Comparison of ENCODE assay signal across 24 cellular contexts in the genomic region with DNA sequence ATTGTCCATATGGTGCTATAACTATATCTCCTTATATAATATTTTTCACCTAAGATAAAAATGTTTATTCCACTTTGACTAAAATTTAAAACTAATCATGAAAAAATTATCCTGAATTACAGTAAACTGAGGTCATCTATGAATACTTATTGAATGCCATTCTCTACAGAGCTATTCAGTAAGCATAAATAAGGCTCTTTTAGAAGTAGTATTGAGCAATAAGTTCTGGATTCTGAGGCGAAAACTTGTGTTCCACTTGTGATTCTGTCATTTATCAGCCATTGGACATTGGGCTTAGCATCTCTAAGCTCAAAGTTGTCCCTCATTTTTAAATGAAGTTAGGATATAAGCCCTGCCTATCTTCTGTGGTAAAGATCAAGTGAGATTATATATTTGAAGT.
"Had no signal": no experiment of that assay in that cellular context is flagged by ENCODE, and none has a peak within 500 bp of the region (broad histone marks: within the 10 kb centered on the region; RNA-seq: fewer than 3 reads in every experiment).

No MANE protein-coding gene starts in this region.

- H3K27me3 ChIP-seq: colonic mucosa, dorsolateral prefrontal cortex, esophagus muscularis mucosa, esophagus squamous epithelium, foreskin keratinocyte, gastrocnemius medialis, gastroesophageal sphincter, heart left ventricle, heart right ventricle had no signal

- H3K27me3 Mint-ChIP-seq: dendritic cell treated with granulocyte-macrophage colony-stimulating factor and Interleukin-4, amounts not matched to agents 40 ng/mL and 50 ng/mL, for 4 days; effector memory CD8-positive, alpha-beta T cell had no signal

- ATAC-seq: effector memory CD8-positive, alpha-beta T cell; esophagus mucosa; foreskin keratinocyte; gastrocnemius medialis; gastroesophageal sphincter; heart left ventricle; heart right ventricle had no signal

- H3K4me3 ChIP-seq: colonic mucosa, coronary artery, dorsolateral prefrontal cortex, esophagus muscularis mucosa, esophagus squamous epithelium, gastrocnemius medialis, gastroesophageal sphincter, heart left ventricle, heart right ventricle had no signal

- H3K9me3 Mint-ChIP-seq: effector memory CD8-positive, alpha-beta T cell; endodermal cell had no signal

- H3K9me3 ChIP-seq: colonic mucosa, esophagus muscularis mucosa, esophagus squamous epithelium, gastrocnemius medialis, gastroesophageal sphincter, heart left ventricle had no signal

- DNase-seq: colonic mucosa; cortex of kidney; dermis blood vessel endothelial cell; dorsolateral prefrontal cortex; effector CD4-positive, alpha-beta T cell; effector CD8-positive, alpha-beta T cell; effector memory CD4-positive, alpha-beta T cell; effector memory CD8-positive, alpha-beta T cell; endodermal cell; erythroblast; esophagus squamous epithelium; foreskin keratinocyte; foreskin melanocyte; gastrocnemius medialis; glutamatergic neuron; head of caudate nucleus; heart left ventricle; heart right ventricle had no signal

- H3K4me1 ChIP-seq: colonic mucosa, esophagus muscularis mucosa, esophagus squamous epithelium, foreskin keratinocyte, gastrocnemius medialis, gastroesophageal sphincter had no signal

- H3K36me3 ChIP-seq: colonic mucosa had no signal

- H3K4me3 Mint-ChIP-seq: dendritic cell treated with granulocyte-macrophage colony-stimulating factor and Interleukin-4, amounts not matched to agents 40 ng/mL and 50 ng/mL, for 4 days; effector memory CD8-positive, alpha-beta T cell; endodermal cell had no signal

- H3K27ac ChIP-seq: colonic mucosa, coronary artery, dorsolateral prefrontal cortex, epithelial cell of prostate, esophagus muscularis mucosa, esophagus squamous epithelium, foreskin keratinocyte, gastrocnemius medialis, gastroesophageal sphincter, heart left ventricle, heart right ventricle had no signal
